8 cellular contexts compared by ENCODE assay signal in the genomic region with DNA sequence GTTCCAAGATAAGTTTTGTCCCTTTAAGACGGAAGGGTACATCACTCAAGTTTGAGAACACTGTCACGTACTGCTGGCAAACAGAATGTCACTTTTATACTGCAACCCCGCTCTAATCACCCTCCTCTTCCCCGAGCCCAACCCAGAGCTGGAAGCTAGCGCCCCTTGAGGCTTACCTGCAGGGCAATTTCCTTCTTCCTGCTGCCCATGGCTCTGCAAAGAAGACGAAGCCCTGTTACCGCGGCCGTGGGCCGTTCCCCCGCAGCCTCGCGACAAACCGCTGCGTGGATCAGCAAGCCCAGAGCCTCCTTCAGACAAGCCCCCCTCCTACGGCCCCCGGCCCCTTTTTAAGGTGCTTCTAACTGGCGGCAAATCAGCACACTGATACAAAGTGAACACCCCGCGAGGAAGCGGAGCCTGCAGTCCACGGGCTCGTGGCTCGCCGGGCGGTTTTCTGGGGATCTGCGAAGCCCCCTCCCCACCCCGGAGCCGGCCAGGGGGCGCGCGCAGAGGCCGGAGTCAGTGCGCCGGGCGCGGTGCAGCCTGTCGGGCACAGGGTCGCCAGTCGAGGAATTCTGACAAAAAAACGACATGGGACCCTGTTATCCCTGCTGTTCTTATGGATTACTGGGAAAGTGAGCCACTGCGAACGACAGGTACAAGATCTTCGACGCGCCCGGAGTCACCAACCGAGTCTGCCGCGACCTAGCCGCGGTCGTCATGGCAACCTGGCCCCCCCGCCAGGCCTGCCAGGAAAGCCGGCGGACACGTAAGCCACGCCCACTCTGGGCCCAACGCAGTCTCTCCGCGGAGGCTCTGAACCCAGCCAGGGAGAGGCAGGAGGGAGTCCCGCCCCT. TPM values are rescaled to one million over a fixed set of nuclear protein-coding genes. Genes with fewer than 3 reads are reported as not detected.
DNase-seq lines count a peak whose midpoint lies in the region; ATAC-seq and TF ChIP-seq lines count a peak whose summit lies in the region.

A gene with protein sequence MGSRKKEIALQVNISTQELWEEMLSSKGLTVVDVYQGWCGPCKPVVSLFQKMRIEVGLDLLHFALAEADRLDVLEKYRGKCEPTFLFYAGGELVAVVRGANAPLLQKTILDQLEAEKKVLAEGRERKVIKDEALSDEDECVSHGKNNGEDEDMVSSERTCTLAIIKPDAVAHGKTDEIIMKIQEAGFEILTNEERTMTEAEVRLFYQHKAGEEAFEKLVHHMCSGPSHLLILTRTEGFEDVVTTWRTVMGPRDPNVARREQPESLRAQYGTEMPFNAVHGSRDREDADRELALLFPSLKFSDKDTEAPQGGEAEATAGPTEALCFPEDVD (minus strand): TSS at position 725 of the 857 bp plus-strand sequence. CDS start 516 bp downstream, at position 209.

- TF ChIP-seq CTCF in Loucy (conservative IDR thresholded peaks at IDR 0.05; ENCODE audit: low read length) (peak; percentile 80), fibroblast of villous mesenchyme (IDR thresholded peaks at IDR 0.05; ENCODE audit: insufficient read depth, low read depth, low read length) (peak; percentile 61), nephron (IDR thresholded peaks at IDR 0.05; ENCODE audit: unreplicated experiment in 3 of 3) (peak; percentile 53 to 60 (median 53))

- peaks cover 30% of the 10 kb centered on the region for H3K4me1 Mint-ChIP-seq in nephron

- no peaks in the 10 kb centered on the region for H4K20me1 ChIP-seq in Loucy (ENCODE audit: insufficient read depth, low read length, poor library complexity, severe bottlenecking)

- no peaks in the 10 kb centered on the region for H3K36me3 Mint-ChIP-seq in nephron (ENCODE audit: low read depth)

- H3K9me3 ChIP-seq in Loucy (ENCODE audit: insufficient read depth, low read depth, low read length), result no peaks in the 10 kb centered on the region

- H3K9ac ChIP-seq in Loucy (ENCODE audit: low read depth, low read length, poor library complexity, severe bottlenecking), result peak within 1 kb of the TSS; percentile 84

- peaks cover 33% of the 10 kb centered on the region for H3K4me1 ChIP-seq in Loucy (ENCODE audit: insufficient read depth, low read length, poor library complexity, severe bottlenecking)

- peak within 1 kb of the TSS; percentile 96 for H2AFZ ChIP-seq in Loucy (ENCODE audit: low read length)

- no peaks in the 10 kb centered on the region for H3K36me3 ChIP-seq in Loucy (ENCODE audit: insufficient read depth, low read length)

- no peaks in the 10 kb centered on the region for H3F3A ChIP-seq in Loucy (ENCODE audit: low read depth)

- H3K9me2 ChIP-seq in Loucy (replicated peaks; ENCODE audit: low read depth, low read length), result no peaks in the 10 kb centered on the region

- H3K4me3 ChIP-seq in Loucy (ENCODE audit: low read length, poor library complexity, severe bottlenecking) (peak within 1 kb of the TSS; percentile 86), fibroblast of villous mesenchyme (ENCODE audit: low read depth, low read length) (peak within 1 kb of the TSS; percentile 71)

- ATAC-seq in stimulated activated naive CD8-positive, alpha-beta T cell treated with anti-CD3 and anti-CD28 coated beads, Interleukin-15, Interleukin-2, amounts not matched to agents 100 U/mL and 50 U/mL, for 24 hours, result peak; percentile 91

- H3K79me2 ChIP-seq in Loucy (ENCODE audit: insufficient read depth, low read length), result no peaks in the 10 kb centered on the region

- no peaks in the 10 kb centered on the region for H3K27me3 ChIP-seq in Loucy (ENCODE audit: insufficient read depth, low read length, poor library complexity, severe bottlenecking)

- peak within 1 kb of the TSS; percentile 93 to 95 (median 94) for H3K4me3 Mint-ChIP-seq in nephron

- no peaks in the 10 kb centered on the region for H3K9me3 Mint-ChIP-seq in nephron

- peaks cover 22% of the 10 kb centered on the region for H3K27me3 Mint-ChIP-seq in nephron (ENCODE audit: low read depth)

- H3K4me2 ChIP-seq in Loucy (ENCODE audit: low read depth, low read length, poor library complexity, severe bottlenecking), result peak within 1 kb of the TSS; percentile 88

- DNase-seq in DMS53 (lab: John Stamatoyannopoulos, UW) (peak; percentile 90), GOT3 (lab: John Stamatoyannopoulos, UW) (peak; percentile 48), SHP77 treated with DMSO at 0.1 percent for 48 hours (lab: John Stamatoyannopoulos, UW) (peak; percentile 82), fibroblast of villous mesenchyme (ENCODE audit: low read depth) (peak; percentile 73)
- DNase-seq in activated effector memory CD4-positive, alpha-beta T cell treated with anti-CD3 and anti-CD28 coated beads, Interleukin-2, amount 50 U/mL, for 16 hours, result peak; percentile 94
- DNase-seq in stimulated activated naive CD8-positive, alpha-beta T cell treated with anti-CD3 and anti-CD28 coated beads, Interleukin-15, Interleukin-2, amounts not matched to agents 100 U/mL and 50 U/mL, for 24 hours, result peak; percentile 89

- peak within 1 kb of the TSS in 2 of 3 experiments; percentile 60 to 78 for H3K27ac Mint-ChIP-seq in nephron

RNA-seq across cellular contexts. Expression of the gene that starts here (rescaled TPM):
- under 0.01 TPM in 1 of 2 replicates, not detected in the other for total RNA-seq in fibroblast of villous mesenchyme

Comparison
In these comparisons a context has a peak if more than half of its experiments do, and no peak if none do; other contexts are left out.
1. Peak in every context shown above with its lines: DNase-seq, ATAC-seq and H3K4me3 ChIP-seq.
2. Peak in DNase-seq and H3K4me3 ChIP-seq in fibroblast of villous mesenchyme; RNA of the gene not detected or under 1 TPM.